ENCODE assay signal across 1 cellular context in the genomic region with DNA sequence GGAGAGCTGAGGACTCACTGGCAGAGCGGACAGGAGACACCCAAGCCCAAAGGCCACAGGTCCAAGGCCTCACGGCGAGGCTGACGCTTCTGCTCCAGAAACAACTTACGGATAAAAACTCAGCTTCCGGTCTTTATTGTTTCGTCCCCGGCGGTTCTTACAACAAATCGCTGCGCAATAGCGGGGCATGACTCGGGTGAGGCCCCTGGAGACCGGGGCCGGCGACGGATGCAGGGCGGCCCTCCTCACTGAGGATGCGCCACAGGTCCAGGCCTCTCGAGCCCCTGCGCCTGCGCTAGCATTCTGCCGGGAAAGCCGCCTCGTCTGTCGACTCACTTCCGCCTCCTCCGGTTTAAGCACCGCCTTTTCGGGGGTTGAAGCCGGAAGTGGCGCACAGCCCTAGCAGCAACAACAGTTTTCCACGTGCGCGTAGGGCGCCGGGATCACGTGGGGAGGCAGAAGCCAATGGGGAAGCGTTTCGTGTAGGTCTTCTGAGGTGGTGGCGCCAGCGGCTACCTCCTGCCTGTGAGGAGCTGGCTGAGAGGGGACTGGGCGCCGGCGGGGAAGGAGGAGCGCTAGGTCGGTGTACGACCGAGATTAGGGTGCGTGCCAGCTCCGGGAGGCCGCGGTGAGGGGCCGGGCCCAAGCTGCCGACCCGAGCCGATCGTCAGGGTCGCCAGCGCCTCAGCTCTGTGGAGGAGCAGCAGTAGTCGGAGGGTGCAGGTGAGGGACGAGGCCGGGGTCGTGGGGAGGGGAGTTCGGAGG.
A peak's percentile ranks its signal among the peaks of the same experiment; 100 is the strongest.
TF ChIP-seq lines count a peak whose summit lies in the region.

TSS of gene DNAJB9 (plus strand) at position 494 of the 765 bp plus-strand sequence. CDS start 1,853 bp downstream, outside the sequence.
TSS of gene THAP5 (minus strand) at position 326 of the 765 bp plus-strand sequence. CDS start at position 189, 137 bp downstream.

TF ChIP-seq in SK-N-SH, 30 proteins besides CTCF, POLR2A, EP300 and RAD21 (continued from another document):
- peak; percentile 100 for TF ChIP-seq MAX (IDR thresholded peaks at IDR 0.05; ENCODE audit: low read depth)
- peak; percentile 93 for TF ChIP-seq GABPA (IDR thresholded peaks at IDR 0.05; ENCODE audit: low read depth)
- TF ChIP-seq YY1 (IDR thresholded peaks at IDR 0.05; ENCODE audit: low read depth) = no peak; the same call in none of the 2 replicates
- TF ChIP-seq, protein P1, sequence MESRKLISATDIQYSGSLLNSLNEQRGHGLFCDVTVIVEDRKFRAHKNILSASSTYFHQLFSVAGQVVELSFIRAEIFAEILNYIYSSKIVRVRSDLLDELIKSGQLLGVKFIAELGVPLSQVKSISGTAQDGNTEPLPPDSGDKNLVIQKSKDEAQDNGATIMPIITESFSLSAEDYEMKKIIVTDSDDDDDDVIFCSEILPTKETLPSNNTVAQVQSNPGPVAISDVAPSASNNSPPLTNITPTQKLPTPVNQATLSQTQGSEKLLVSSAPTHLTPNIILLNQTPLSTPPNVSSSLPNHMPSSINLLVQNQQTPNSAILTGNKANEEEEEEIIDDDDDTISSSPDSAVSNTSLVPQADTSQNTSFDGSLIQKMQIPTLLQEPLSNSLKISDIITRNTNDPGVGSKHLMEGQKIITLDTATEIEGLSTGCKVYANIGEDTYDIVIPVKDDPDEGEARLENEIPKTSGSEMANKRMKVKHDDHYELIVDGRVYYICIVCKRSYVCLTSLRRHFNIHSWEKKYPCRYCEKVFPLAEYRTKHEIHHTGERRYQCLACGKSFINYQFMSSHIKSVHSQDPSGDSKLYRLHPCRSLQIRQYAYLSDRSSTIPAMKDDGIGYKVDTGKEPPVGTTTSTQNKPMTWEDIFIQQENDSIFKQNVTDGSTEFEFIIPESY (IDR thresholded peaks at IDR 0.05; ENCODE audit: borderline replicate concordance, low read depth) = no peak
- peak; percentile 79 for TF ChIP-seq RFX5 (IDR thresholded peaks at IDR 0.05; ENCODE audit: low read length)
- TF ChIP-seq RCOR1 (IDR thresholded peaks at IDR 0.05; ENCODE audit: low read length) = no peak
- TF ChIP-seq RXRA (IDR thresholded peaks at IDR 0.05; ENCODE audit: borderline replicate concordance, low read depth) = no peak
- TF ChIP-seq FOXJ3 (CRISPR knock-in tag; IDR thresholded peaks at IDR 0.05) = peak; percentile 60
- TF ChIP-seq ELF1 (IDR thresholded peaks at IDR 0.05) = peak; percentile 90
- TF ChIP-seq MXI1 (IDR thresholded peaks at IDR 0.05; ENCODE audit: low read depth, low read length) = peak; percentile 98
- TF ChIP-seq MEF2A (IDR thresholded peaks at IDR 0.05; ENCODE audit: borderline replicate concordance, low read depth) = no peak
- no peak for TF ChIP-seq TEAD4 (IDR thresholded peaks at IDR 0.05; ENCODE audit: borderline replicate concordance, insufficient read depth)
- peak; percentile 98 for TF ChIP-seq POLR2AphosphoS5 (IDR thresholded peaks at IDR 0.05; ENCODE audit: low read depth, low read length)
- TF ChIP-seq EZH2phosphoT487 (IDR thresholded peaks at IDR 0.05; ENCODE audit: borderline replicate concordance, low read depth) = no peak
- peak; percentile 90 for TF ChIP-seq SIN3A (IDR thresholded peaks at IDR 0.05; ENCODE audit: borderline replicate concordance, low read depth, low read length)
- peak; percentile 99 for TF ChIP-seq USF1 (IDR thresholded peaks at IDR 0.05; ENCODE audit: borderline replicate concordance, low read depth)
- TF ChIP-seq GATA2 (CRISPR knock-in tag; IDR thresholded peaks at IDR 0.05) = peak; percentile 33; the same call in 1 of the 2 replicates
- TF ChIP-seq FOSL2 (IDR thresholded peaks at IDR 0.05; ENCODE audit: borderline replicate concordance, low read depth) = no peak
- peak; percentile 80 for TF ChIP-seq CHD2 (IDR thresholded peaks at IDR 0.05; ENCODE audit: low read length, partially characterized antibody)
